ENCODE assay signal across 8 cellular contexts in the genomic region with DNA sequence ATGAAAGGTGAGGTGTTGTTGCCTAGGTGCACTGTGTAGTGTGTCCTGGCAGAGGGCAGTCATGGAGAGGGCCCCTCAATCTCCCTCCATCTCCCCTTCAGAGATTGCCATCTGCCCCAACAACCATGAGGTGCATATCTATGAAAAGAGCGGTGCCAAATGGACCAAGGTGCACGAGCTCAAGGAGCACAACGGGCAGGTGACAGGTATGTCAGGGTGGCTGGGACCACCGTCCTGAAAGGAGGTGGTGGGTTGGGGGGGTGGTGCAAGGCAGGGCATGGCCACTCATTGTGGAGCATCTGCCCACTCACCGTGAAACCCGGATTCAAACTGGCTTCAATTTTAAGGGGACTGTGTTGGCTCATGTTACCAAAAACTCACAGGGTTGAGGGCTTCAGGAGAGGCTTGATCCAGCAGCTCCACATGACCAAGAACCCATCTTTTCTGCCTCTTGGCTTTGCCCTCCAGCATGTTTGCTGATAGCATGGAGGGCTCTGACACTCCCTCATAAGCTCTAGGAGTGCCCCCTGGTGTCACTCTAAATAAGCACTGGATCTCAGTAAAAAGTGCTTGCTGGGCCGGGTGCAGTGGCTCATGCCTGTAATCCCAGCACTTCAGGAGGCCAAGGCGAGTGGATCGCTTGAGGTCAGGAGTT. TPM values are rescaled to one million over a fixed set of nuclear protein-coding genes. Genes with fewer than 3 reads are reported as not detected.
DNase-seq lines count a peak whose midpoint lies in the region; ATAC-seq and TF ChIP-seq lines count a peak whose summit lies in the region.

No MANE protein-coding gene starts in this region.

- POLR2A ChIA-PET in activated CD4-positive, alpha-beta T cell treated with anti-CD3 and anti-CD28 coated beads, Interleukin-2, amount 10 ng/mL, durations not matched to agents 7 days and 5 days (lab: Charles Lee): no interaction called here

- CTCF ChIA-PET in activated CD4-positive, alpha-beta T cell treated with anti-CD3 and anti-CD28 coated beads, Interleukin-2, amount 10 ng/mL, durations not matched to agents 7 days and 5 days (lab: Charles Lee): interaction anchor here (0.7 to 1.6 kb wide), 8 partner anchors 13 to 62 kb away, joined by 3 to 7 read pairs (median 4); a partner anchor contains a TSS

- H3K27ac Mint-ChIP-seq in activated CD4-positive, alpha-beta T cell treated with anti-CD3 and anti-CD28 coated beads, Interleukin-2, amount 10 ng/mL, durations not matched to agents 7 days and 5 days: peak overlapping the region; percentile 57
- H3K27ac Mint-ChIP-seq in progenitor cell of endocrine pancreas: no peak overlapping the region

- ATAC-seq in lower lobe of right lung (peak; percentile 40 to 50), HG03108 (IDR thresholded peaks at IDR 0.05; ENCODE audit: unreplicated experiment) (no peak)

- H3K27ac ChIP-seq in lower lobe of right lung: no peak overlapping the region

- H3K36me3 Mint-ChIP-seq in activated CD4-positive, alpha-beta T cell treated with anti-CD3 and anti-CD28 coated beads, Interleukin-2, amount 10 ng/mL, durations not matched to agents 7 days and 5 days (ENCODE audit: low read depth): peaks cover 45% of the 10 kb centered on the region
- peaks cover 5% of the 10 kb centered on the region for H3K36me3 Mint-ChIP-seq in progenitor cell of endocrine pancreas (ENCODE audit: insufficient read depth)

- DNase-seq in EH (ENCODE audit: low read depth): peak; percentile 62
- DNase-seq in HUDEP-2 (lab: John Stamatoyannopoulos, UW; ENCODE audit: unreplicated experiment in 76 of 76): peak in 53 of 76 experiments; percentile 6 to 68 (median 27)
- DNase-seq in activated CD4-positive, alpha-beta T cell treated with anti-CD3 and anti-CD28 coated beads, Interleukin-2, amount 10 ng/mL, durations not matched to agents 7 days and 5 days: peak; percentile 64
- DNase-seq in lower lobe of right lung: no peak
- DNase-seq in GM19240 (ENCODE audit: insufficient read length, low spot score): no peak
- no peak for DNase-seq in progenitor cell of endocrine pancreas (ENCODE audit: low spot score, unreplicated experiment)
- DNase-seq in NCI-H510A (lab: John Stamatoyannopoulos, UW): no peak

- no peaks in the 10 kb centered on the region for H3K27me3 ChIP-seq in lower lobe of right lung (ENCODE audit: low read depth)

- peaks cover 21% of the 10 kb centered on the region for H3K4me1 ChIP-seq in lower lobe of right lung

- no peaks in the 10 kb centered on the region for H3K9me3 ChIP-seq in lower lobe of right lung

- no peak overlapping the region for H3K4me3 Mint-ChIP-seq in activated CD4-positive, alpha-beta T cell treated with anti-CD3 and anti-CD28 coated beads, Interleukin-2, amount 10 ng/mL, durations not matched to agents 7 days and 5 days
- no peak overlapping the region for H3K4me3 Mint-ChIP-seq in progenitor cell of endocrine pancreas (ENCODE audit: low read depth)

- H3K4me3 ChIP-seq in lower lobe of right lung: no peak overlapping the region

- H3K27me3 Mint-ChIP-seq in activated CD4-positive, alpha-beta T cell treated with anti-CD3 and anti-CD28 coated beads, Interleukin-2, amount 10 ng/mL, durations not matched to agents 7 days and 5 days: no peaks in the 10 kb centered on the region
- no peaks in the 10 kb centered on the region for H3K27me3 Mint-ChIP-seq in progenitor cell of endocrine pancreas

- TF ChIP-seq CTCF in lower lobe of right lung (IDR thresholded peaks at IDR 0.05) (peak; percentile 30), progenitor cell of endocrine pancreas (IDR thresholded peaks at IDR 0.05; ENCODE audit: unreplicated experiment) (no peak)

- H3K36me3 ChIP-seq in lower lobe of right lung: peaks cover 80% of the 10 kb centered on the region

- intact Hi-C loops in lower lobe of right lung (cut with DNase I): no loop called here

- no peaks in the 10 kb centered on the region for H3K9me3 Mint-ChIP-seq in activated CD4-positive, alpha-beta T cell treated with anti-CD3 and anti-CD28 coated beads, Interleukin-2, amount 10 ng/mL, durations not matched to agents 7 days and 5 days
- no peaks in the 10 kb centered on the region for H3K9me3 Mint-ChIP-seq in progenitor cell of endocrine pancreas (ENCODE audit: low read depth)

- peaks cover 38% of the 10 kb centered on the region for H3K4me1 Mint-ChIP-seq in activated CD4-positive, alpha-beta T cell treated with anti-CD3 and anti-CD28 coated beads, Interleukin-2, amount 10 ng/mL, durations not matched to agents 7 days and 5 days
- no peaks in the 10 kb centered on the region for H3K4me1 Mint-ChIP-seq in progenitor cell of endocrine pancreas (ENCODE audit: low read depth)

RNA-seq across cellular contexts. Expression of a gene that starts 12.2 kb away (rescaled TPM):
- 100 to 1,000 TPM; 361 to 399 TPM for total RNA-seq in activated CD4-positive, alpha-beta T cell treated with anti-CD3 and anti-CD28 coated beads, Interleukin-2, amount 10 ng/mL, durations not matched to agents 7 days and 5 days
- total RNA-seq in lower lobe of right lung (236 TPM), progenitor cell of endocrine pancreas (27.5 and 28.2 TPM in 2 replicates)

RNA-seq across cellular contexts. Expression of a gene that starts 21.7 kb away (rescaled TPM):
- total RNA-seq in activated CD4-positive, alpha-beta T cell treated with anti-CD3 and anti-CD28 coated beads, Interleukin-2, amount 10 ng/mL, durations not matched to agents 7 days and 5 days: 10 to 100 TPM; 81.4 to 81.9 TPM
- total RNA-seq in lower lobe of right lung (61.6 TPM), progenitor cell of endocrine pancreas (128 TPM in 2 replicates)

RNA-seq across cellular contexts. Expression of a gene that starts 22.1 kb away (rescaled TPM):
- 100 to 1,000 TPM in 1 of 2 experiments, 10 to 100 TPM in 1; 94.2 to 115 TPM for total RNA-seq in activated CD4-positive, alpha-beta T cell treated with anti-CD3 and anti-CD28 coated beads, Interleukin-2, amount 10 ng/mL, durations not matched to agents 7 days and 5 days
- total RNA-seq in lower lobe of right lung (64.2 TPM), progenitor cell of endocrine pancreas (97.2 and 102 TPM in 2 replicates)

RNA-seq across cellular contexts. Expression of a gene that starts 51.9 kb away (rescaled TPM):
- total RNA-seq in activated CD4-positive, alpha-beta T cell treated with anti-CD3 and anti-CD28 coated beads, Interleukin-2, amount 10 ng/mL, durations not matched to agents 7 days and 5 days: 1 to 10 TPM; 5.7 to 8.6 TPM
- total RNA-seq in lower lobe of right lung: 6.8 TPM
- 12.0 and 16.8 TPM in 2 replicates for total RNA-seq in progenitor cell of endocrine pancreas

RNA-seq across cellular contexts. Expression of a gene that starts 52.0 kb away (rescaled TPM):
- total RNA-seq in activated CD4-positive, alpha-beta T cell treated with anti-CD3 and anti-CD28 coated beads, Interleukin-2, amount 10 ng/mL, durations not matched to agents 7 days and 5 days: 10 to 100 TPM; 58.5 to 61.9 TPM
- total RNA-seq in lower lobe of right lung: 26.8 TPM
- 77.4 and 86.9 TPM in 2 replicates for total RNA-seq in progenitor cell of endocrine pancreas

Comparison
In these comparisons a context has a peak if more than half of its experiments do, and no peak if none do; other contexts are left out.
1. DNase-seq: peak in EH (single experiment), HUDEP-2 (53 of 76) and activated CD4-positive, alpha-beta T cell treated with anti-CD3 and anti-CD28 coated beads, Interleukin-2, amount 10 ng/mL, durations not matched to agents 7 days and 5 days (single experiment); none in lower lobe of right lung (single experiment), GM19240 (single experiment), progenitor cell of endocrine pancreas (single experiment) and NCI-H510A (single experiment).